In genomic region chr1:35452086-35452485, GRCh38 we compare ENCODE assay signal across 10 cellular contexts.
DNase-seq lines count a peak whose midpoint lies in the region; ATAC-seq and TF ChIP-seq lines count a peak whose summit lies in the region.
"Had no signal": no experiment of that assay in that cellular context is flagged by ENCODE, and none has a peak within 500 bp of the region (broad histone marks: within the 10 kb centered on the region; RNA-seq: fewer than 3 reads in every experiment).

No MANE protein-coding gene starts in this region.

- no peak for TF ChIP-seq CTCF in fibroblast of mammary gland (conservative IDR thresholded peaks at IDR 0.05; ENCODE audit: control insufficient read depth, insufficient read depth, low read depth, low read length)

- peak; percentile 16 for DNase-seq in EL
- DNase-seq in NOMO-1 treated with dmso at 0.1 percent for 144 hours (lab: John Stamatoyannopoulos, UW; ENCODE audit: unreplicated experiment) = peak; percentile 53
- peak; percentile 82 for DNase-seq in fibroblast of mammary gland (ENCODE audit: low read depth)
- DNase-seq in putamen (ENCODE audit: low spot score) = peak; percentile 48
- no peak for DNase-seq in HuH-7.5 (ENCODE audit: low spot score)
- DNase-seq in NCI-H345 (lab: John Stamatoyannopoulos, UW) = no peak
- DNase-seq: activated B cell treated with CpG ODN at 0.5 μM for 24 hours had no signal

- ATAC-seq in GM18909 (IDR thresholded peaks at IDR 0.05; ENCODE audit: poor library complexity, unreplicated experiment) (no peak), HG03159 (IDR thresholded peaks at IDR 0.05; ENCODE audit: unreplicated experiment) (no peak)
- ATAC-seq: HCT116 had no signal

- no peak overlapping the region for H3K4me3 ChIP-seq in fibroblast of mammary gland (ENCODE audit: control insufficient read depth, low read depth, low read length)

Comparison
In these comparisons a context has a peak if more than half of its experiments do, and no peak if none do; other contexts are left out.
1. DNase-seq: peak in EL (single experiment), NOMO-1 treated with dmso at 0.1 percent for 144 hours (single experiment), fibroblast of mammary gland (single experiment) and putamen (single experiment); none in HuH-7.5 (single experiment) and NCI-H345 (single experiment).